In the genomic region with DNA sequence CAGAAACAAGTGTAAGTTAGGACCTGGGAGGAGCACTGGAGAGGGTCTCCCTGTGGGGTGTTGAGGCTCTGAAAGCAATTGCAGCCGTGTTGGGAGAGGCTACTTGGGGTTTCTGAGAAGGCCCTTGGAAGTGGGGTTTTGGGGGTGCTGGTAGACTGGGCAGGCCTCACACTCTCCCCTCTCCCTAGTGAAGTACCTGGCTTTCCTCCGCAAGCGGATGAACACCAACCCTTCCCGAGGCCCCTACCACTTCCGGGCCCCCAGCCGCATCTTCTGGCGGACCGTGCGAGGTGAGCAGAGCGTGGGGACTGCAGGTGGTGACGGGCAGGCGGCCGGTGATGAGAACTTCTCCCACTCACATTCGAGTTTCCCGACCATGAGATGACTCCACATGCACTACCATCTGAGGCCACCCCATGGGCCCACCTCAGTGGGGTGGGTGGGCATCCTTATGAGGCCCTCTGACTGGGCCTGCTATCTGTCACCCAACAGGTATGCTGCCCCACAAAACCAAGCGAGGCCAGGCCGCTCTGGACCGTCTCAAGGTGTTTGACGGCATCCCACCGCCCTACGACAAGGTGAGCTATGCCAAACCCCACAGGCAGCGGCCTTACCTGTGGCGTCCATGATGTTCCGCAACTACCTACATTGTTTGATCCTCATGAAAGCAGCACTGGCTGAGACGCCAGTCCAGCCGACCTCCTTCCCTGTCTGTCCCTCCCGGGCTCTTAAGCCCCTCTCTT, we compare ENCODE assay signal across 5 cellular contexts. TPM values are rescaled to one million over a fixed set of nuclear protein-coding genes. Genes with fewer than 3 reads are reported as not detected.
DNase-seq lines count a peak whose midpoint lies in the region; TF ChIP-seq lines count a peak whose summit lies in the region.
"Had no signal": no experiment of that assay in that cellular context is flagged by ENCODE, and none has a peak within 500 bp of the region (broad histone marks: within the 10 kb centered on the region; RNA-seq: fewer than 3 reads in every experiment).

No MANE protein-coding gene starts in this region.

- TF ChIP-seq CTCF in type B pancreatic cell (conservative IDR thresholded peaks at IDR 0.05), result no peak

- peaks cover 11% of the 10 kb centered on the region for H3K4me1 Mint-ChIP-seq in type B pancreatic cell (ENCODE audit: unreplicated experiment)

- H3K36me3 Mint-ChIP-seq in type B pancreatic cell, result peaks cover 43% of the 10 kb centered on the region

- DNase-seq in stimulated activated naive CD4-positive, alpha-beta T cell treated with Interleukin-2 at 50 U/mL for 16 hours (lab: John Stamatoyannopoulos, UW), result peak; percentile 37
- DNase-seq in stimulated activated naive CD4-positive, alpha-beta T cell (lab: John Stamatoyannopoulos, UW), result no peak
- DNase-seq in type B pancreatic cell (ENCODE audit: extremely low spot score, unreplicated experiment) (no peak), foreskin melanocyte (no peak)
- DNase-seq: NCI-H2107 had no signal

- H3K4me3 Mint-ChIP-seq in type B pancreatic cell, result peak overlapping the region; percentile 98

- H3K9me3 Mint-ChIP-seq in type B pancreatic cell, result no peaks in the 10 kb centered on the region

- H3K27ac Mint-ChIP-seq in type B pancreatic cell, result peak overlapping the region; percentile 92

- H3K27me3 Mint-ChIP-seq in type B pancreatic cell, result peaks cover 3% of the 10 kb centered on the region

RNA-seq across cellular contexts. Expression of a gene that starts 3.0 kb away (rescaled TPM):
- 3,274 and 3,593 TPM in 2 replicates for total RNA-seq in type B pancreatic cell (ENCODE audit: low replicate concordance)

RNA-seq across cellular contexts. Expression of a gene that starts 5.8 kb away (rescaled TPM):
- total RNA-seq in type B pancreatic cell (ENCODE audit: low replicate concordance), result 2,401 and 2,461 TPM in 2 replicates

RNA-seq across cellular contexts. Expression of a gene that starts 16.4 kb away (rescaled TPM):
- total RNA-seq in type B pancreatic cell (ENCODE audit: low replicate concordance), result 1.9 and 2.0 TPM in 2 replicates

RNA-seq across cellular contexts. Expression of a gene that starts 22.0 kb away (rescaled TPM):
- total RNA-seq in type B pancreatic cell (ENCODE audit: low replicate concordance), result 102 and 106 TPM in 2 replicates

RNA-seq across cellular contexts. Expression of a gene that starts 37.3 kb away (rescaled TPM):
- total RNA-seq in type B pancreatic cell (ENCODE audit: low replicate concordance), result 4.5 and 12.1 TPM in 2 replicates
